Comparison of ENCODE assay signal across 27 cellular contexts in genomic region chr20:60926831-60927230, GRCh38.
"Had no signal": no experiment of that assay in that cellular context is flagged by ENCODE, and none has a peak within 500 bp of the region (broad histone marks: within the 10 kb centered on the region; RNA-seq: fewer than 3 reads in every experiment).

No MANE protein-coding gene starts in this region.

- H3K27me3 ChIP-seq: testis, thyroid gland, tibial artery, tibial nerve, transverse colon, upper lobe of left lung, upper lobe of right lung, uterus, vagina had no signal

- H3K4me1 ChIP-seq: stomach, suprapubic skin, testis, thyroid gland, tibial artery, tibial nerve, transverse colon, upper lobe of right lung, uterus, vagina had no signal

- H3K27ac ChIP-seq: stomach, suprapubic skin, testis, thoracic aorta, thyroid gland, tibial artery, tibial nerve, transverse colon, upper lobe of left lung, upper lobe of right lung, uterus, vagina had no signal

- H3K4me3 ChIP-seq: stomach, suprapubic skin, testis, thoracic aorta, thyroid gland, tibial artery, tibial nerve, transverse colon, upper lobe of left lung, upper lobe of right lung, uterus, vagina had no signal

- DNase-seq: stimulated activated CD4-positive, alpha-beta T cell treated with anti-CD3 and anti-CD28 coated beads, Interleukin-2, amount 100 ng/mL, for 48 hours; stimulated activated CD4-positive, alpha-beta T cell treated with anti-CD3 and anti-CD28 coated beads, Interleukin-4, amount 100 ng/mL, for 1 hour; stimulated activated CD4-positive, alpha-beta T cell treated with anti-CD3 and anti-CD28 coated beads, Interleukin-4, amount 100 ng/mL, for 24 hours; stimulated activated CD4-positive, alpha-beta T cell treated with anti-CD3 and anti-CD28 coated beads, Interleukin-4, amount 100 ng/mL, for 4 hours; stimulated activated CD8-positive, alpha-beta memory T cell treated with anti-CD3 and anti-CD28 coated beads, Interleukin-4, amount 100 ng/mL, for 48 hours; stimulated activated naive B cell treated with anti-CD40 and anti-IgM and Interleukin-4, amounts not matched to agents 10 μg/mL and 1 μg/mL and 100 μg/mL, for 72 hours; stimulated activated naive CD4-positive, alpha-beta T cell; stimulated activated naive CD4-positive, alpha-beta T cell treated with Interleukin-2 at 50 U/mL for 16 hours; stimulated activated naive CD8-positive, alpha-beta T cell treated with anti-CD3 and anti-CD28 coated beads, Interleukin-15, amount 100 ng/mL, for 72 hours; stimulated activated naive CD8-positive, alpha-beta T cell treated with anti-CD3 and anti-CD28 coated beads, Interleukin-15, Interleukin-2, amounts not matched to agents 100 U/mL and 50 U/mL, for 24 hours; stomach; substantia nigra; testis; thyroid gland; tibial artery; transverse colon; trophoblast cell; upper lobe of left lung; upper lobe of right lung; uterus had no signal

- FAIRE-seq: urothelium cell line had no signal

- H3K9me3 ChIP-seq: stomach, suprapubic skin, testis, thoracic aorta, thyroid gland, tibial artery, tibial nerve, transverse colon, upper lobe of left lung, upper lobe of right lung, uterus, vagina had no signal

- ATAC-seq: stimulated activated effector memory CD8-positive, alpha-beta T cell treated with anti-CD3 and anti-CD28 coated beads, Interleukin-12 subunit alpha, Interleukin-12 subunit beta, amount 100 ng/mL, for 72 hours; stimulated activated memory B cell treated with anti-CD40 and anti-IgM and Interleukin-4, amounts not matched to agents 10 μg/mL and 1 μg/mL and 100 μg/mL, for 72 hours; stimulated activated naive B cell treated with anti-CD40 and anti-IgM and Interleukin-4, amounts not matched to agents 10 μg/mL and 1 μg/mL and 100 μg/mL, for 72 hours; stimulated activated naive CD8-positive, alpha-beta T cell treated with anti-CD3 and anti-CD28 coated beads, Interleukin-15, amount 100 ng/mL, for 72 hours; stimulated activated naive CD8-positive, alpha-beta T cell treated with anti-CD3 and anti-CD28 coated beads, Interleukin-15, Interleukin-2, amounts not matched to agents 100 U/mL and 50 U/mL, for 24 hours; upper lobe of right lung had no signal

- H3K36me3 ChIP-seq: stomach, suprapubic skin, thoracic aorta, thyroid gland, tibial artery, tibial nerve, transverse colon, upper lobe of left lung, upper lobe of right lung, uterus, vagina had no signal
